Comparison of ENCODE assay signal across 19 cellular contexts in the genomic region with DNA sequence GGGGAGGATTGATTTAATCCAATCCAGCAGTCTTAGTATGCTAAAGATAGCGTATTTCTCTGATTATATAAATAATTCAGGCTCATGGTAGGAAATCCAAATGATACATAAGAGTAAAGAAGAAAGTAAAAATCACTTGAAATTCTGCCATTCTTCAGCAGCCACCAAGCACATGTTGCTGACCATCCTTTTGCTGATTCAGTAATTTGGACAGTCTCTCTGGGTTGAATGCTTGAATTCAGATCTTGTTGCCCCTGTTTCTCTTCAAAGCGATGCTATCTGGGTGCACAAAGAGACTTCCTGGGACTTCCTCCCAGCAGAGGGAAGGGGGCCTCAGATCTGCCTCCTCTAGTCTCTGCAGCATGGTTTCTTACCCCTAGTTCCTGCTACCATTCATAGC.
DNase-seq lines count a peak whose midpoint lies in the region; ATAC-seq and TF ChIP-seq lines count a peak whose summit lies in the region.
"Had no signal": no experiment of that assay in that cellular context is flagged by ENCODE, and none has a peak within 500 bp of the region (broad histone marks: within the 10 kb centered on the region; RNA-seq: fewer than 3 reads in every experiment).

No MANE protein-coding gene starts in this region.

- no peak overlapping the region for H4K91ac ChIP-seq in IMR-90 (ENCODE audit: insufficient read depth, low read depth, low read length)

- H2AFZ ChIP-seq in IMR-90 (replicated peaks; ENCODE audit: low read length, poor library complexity) (peak overlapping the region; percentile 14), osteoblast (ENCODE audit: low read length) (peak overlapping the region; percentile 40)
- H2AFZ ChIP-seq: GM23338 had no signal

- BruUV-seq in IMR-90 (replicated peaks; lab: Mats Ljungman, UMichigan): no TSS peak

- no peak overlapping the region for H2BK20ac ChIP-seq in IMR-90 (ENCODE audit: low read depth, low read length)

- H4K5ac ChIP-seq in IMR-90 (ENCODE audit: low read depth, low read length): no peak overlapping the region

- no peaks in the 10 kb centered on the region for H3K79me2 ChIP-seq in osteoblast (ENCODE audit: insufficient read depth, low read length)

- no peak overlapping the region for H2BK15ac ChIP-seq in IMR-90 (ENCODE audit: low read depth, low read length)

- H3K4ac ChIP-seq in IMR-90 (ENCODE audit: low read depth, low read length): peak overlapping the region; percentile 37

- H2AK5ac ChIP-seq in IMR-90 (ENCODE audit: low read depth, low read length): no peak overlapping the region; the same call in 1 of the 2 replicates

- H2AK9ac ChIP-seq in IMR-90 (replicated peaks; ENCODE audit: low read depth, low read length, poor library complexity): peak overlapping the region; percentile 45

- no peaks in the 10 kb centered on the region for H3K9me3 ChIP-seq in IMR-90 (ENCODE audit: control insufficient read depth, insufficient read depth, low read length)
- H3K9me3 ChIP-seq in osteoblast (ENCODE audit: low read depth, low read length): no peaks in the 10 kb centered on the region

- in situ Hi-C loops in IMR-90 (cut with MboI; ENCODE audit: low sequenced_read_pairs): no loop called here
- in situ Hi-C loops in GM13976 (cut with MboI; ENCODE audit: low sequenced_read_pairs, unreplicated experiment): no loop called here

- H3K36me3 ChIP-seq in IMR-90 (ENCODE audit: control insufficient read depth, insufficient read depth, low read length) (no peaks in the 10 kb centered on the region), osteoblast (ENCODE audit: insufficient read depth, low read length) (no peaks in the 10 kb centered on the region)

- POLR2A ChIA-PET in IMR-90 (lab: Charles Lee; ENCODE audit: unreplicated experiment): no interaction called here

- intact Hi-C loops in IMR-90 (cut with micrococcal nuclease): no loop called here

- peak; percentile 30 for DNase-seq in NCI-H82 (lab: John Stamatoyannopoulos, UW)
- DNase-seq in NCI-H82 treated with DMSO at 0.1 percent for 48 hours (lab: John Stamatoyannopoulos, UW; ENCODE audit: unreplicated experiment): no peak
- no peak for DNase-seq in IMR-90
- DNase-seq in osteoblast (ENCODE audit: insufficient read length, low spot score, missing footprints): no peak
- DNase-seq in GM13976 (ENCODE audit: low spot score): no peak
- DNase-seq: 8988T; C1 segment of cervical spinal cord; Calu3; CD4-positive, alpha-beta memory T cell; COR-L47; DMS53; DMS79 treated with DMSO at 0.1 percent for 48 hours; GF-D8; H9 had no signal

- H3K9me1 ChIP-seq in IMR-90 (ENCODE audit: insufficient read depth, low read length): peaks cover 3% of the 10 kb centered on the region; the same call in 1 of the 2 replicates

- no peak overlapping the region for H3K27ac ChIP-seq in IMR-90 (ENCODE audit: insufficient read depth, low read length)
- H3K27ac ChIP-seq in VCaP: 0 out of 2 replicates have a peak overlapping the region, but pooled peaks have one; percentile 10
- H3K27ac ChIP-seq in osteoblast (ENCODE audit: low read depth, low read length): no peak overlapping the region

- H3K14ac ChIP-seq in IMR-90 (replicated peaks; ENCODE audit: low read depth, low read length): 0 out of 2 replicates have a peak overlapping the region, but pooled peaks have one; percentile 34

- no peak overlapping the region for H3K56ac ChIP-seq in IMR-90 (ENCODE audit: extremely low read depth, insufficient read depth, low read length)

- no peak overlapping the region for H3K4me2 ChIP-seq in IMR-90 (ENCODE audit: low read depth, low read length)
- H3K4me2 ChIP-seq in osteoblast (ENCODE audit: insufficient read depth, low read length): no peak overlapping the region
- H3K4me2 ChIP-seq: GM23338 had no signal

- no peak for TF ChIP-seq RAD21 in IMR-90 (IDR thresholded peaks at IDR 0.05; ENCODE audit: low read length)

- no peak for ATAC-seq in IMR-90 (ENCODE audit: low read depth)
- ATAC-seq in HG03280 (IDR thresholded peaks at IDR 0.05; ENCODE audit: unreplicated experiment): no peak
- ATAC-seq in GM18517 (IDR thresholded peaks at IDR 0.05; ENCODE audit: unreplicated experiment): no peak
- ATAC-seq: GM23338, HCT116 had no signal

- dilution Hi-C loops in IMR-90 (cut with HindIII; ENCODE audit: low sequenced_read_pairs, unreplicated experiment): no loop called here

- H3K4me3 ChIP-seq in IMR-90 (ENCODE audit: insufficient read depth, low read depth, low read length) (no peak overlapping the region), osteoblast (ENCODE audit: insufficient read depth, low read length) (no peak overlapping the region)
- H3K4me3 ChIP-seq: GM23338 had no signal

- TF ChIP-seq CTCF in IMR-90 (conservative IDR thresholded peaks at IDR 0.05; ENCODE audit: low read depth, low read length) (no peak), VCaP (conservative IDR thresholded peaks at IDR 0.05) (no peak), osteoblast (IDR thresholded peaks at IDR 0.05; ENCODE audit: extremely low read depth, low read depth, low read length) (no peak), GM13976 (IDR thresholded peaks at IDR 0.05; ENCODE audit: borderline replicate concordance, control extremely low read depth, extremely low read depth, insufficient read depth, missing control alignments) (no peak)

- no peak overlapping the region for H3K18ac ChIP-seq in IMR-90 (ENCODE audit: low read depth, low read length)

- no peak overlapping the region for H3K23ac ChIP-seq in IMR-90 (ENCODE audit: low read depth, low read length)

- H4K20me1 ChIP-seq in IMR-90 (ENCODE audit: insufficient read depth, low read length) (no peaks in the 10 kb centered on the region), osteoblast (ENCODE audit: insufficient read depth, low read length) (no peaks in the 10 kb centered on the region)

- CTCF ChIA-PET in IMR-90 (lab: Yijun Ruan, JAX): no interaction called here

- no peak overlapping the region for H4K8ac ChIP-seq in IMR-90 (ENCODE audit: low read depth in 2 of 2, low read length in 2 of 2)

- no peak overlapping the region for H3K9ac ChIP-seq in IMR-90 (ENCODE audit: low read depth, low read length)

- H3K79me1 ChIP-seq in IMR-90 (ENCODE audit: low read depth in 1 of 2, low read length in 2 of 2): no peaks in the 10 kb centered on the region

- no peak overlapping the region for H2BK5ac ChIP-seq in IMR-90 (ENCODE audit: low read depth, low read length, poor library complexity, severe bottlenecking)

- no CpG with 5 or more reads among the region's 2 CpGs for WGBS in IMR-90 (ENCODE audit: extremely low coverage in 2 of 2, insufficient read length in 1 of 2), 2 experiments

- no peak for TF ChIP-seq POLR2A in IMR-90 (IDR thresholded peaks at IDR 0.05; ENCODE audit: low read depth, low read length)

- H2BK120ac ChIP-seq in IMR-90 (ENCODE audit: low read depth, low read length): peak overlapping the region; percentile 15

- H3K27me3 ChIP-seq in IMR-90 (ENCODE audit: control insufficient read depth, insufficient read depth, low read length) (no peaks in the 10 kb centered on the region), osteoblast (ENCODE audit: insufficient read depth, low read length) (no peaks in the 10 kb centered on the region)

- H3K4me1 ChIP-seq in IMR-90 (ENCODE audit: control insufficient read depth, insufficient read depth, low read length) (peaks cover 5% of the 10 kb centered on the region), osteoblast (ENCODE audit: insufficient read depth, low read length) (peaks cover 25% of the 10 kb centered on the region)

TF ChIP-seq in IMR-90, 13 proteins besides CTCF, POLR2A, EP300 and RAD21:
- peak; percentile 66 for TF ChIP-seq MAFK (IDR thresholded peaks at IDR 0.05; ENCODE audit: low read depth, low read length)
- TF ChIP-seq, protein P1, sequence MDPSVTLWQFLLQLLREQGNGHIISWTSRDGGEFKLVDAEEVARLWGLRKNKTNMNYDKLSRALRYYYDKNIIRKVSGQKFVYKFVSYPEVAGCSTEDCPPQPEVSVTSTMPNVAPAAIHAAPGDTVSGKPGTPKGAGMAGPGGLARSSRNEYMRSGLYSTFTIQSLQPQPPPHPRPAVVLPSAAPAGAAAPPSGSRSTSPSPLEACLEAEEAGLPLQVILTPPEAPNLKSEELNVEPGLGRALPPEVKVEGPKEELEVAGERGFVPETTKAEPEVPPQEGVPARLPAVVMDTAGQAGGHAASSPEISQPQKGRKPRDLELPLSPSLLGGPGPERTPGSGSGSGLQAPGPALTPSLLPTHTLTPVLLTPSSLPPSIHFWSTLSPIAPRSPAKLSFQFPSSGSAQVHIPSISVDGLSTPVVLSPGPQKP (IDR thresholded peaks at IDR 0.05; ENCODE audit: borderline replicate concordance, low read depth, low read length): no peak
